ENCODE assay signal across 8 cellular contexts in genomic region chr6:116969211-116969863, GRCh38.
DNase-seq lines count a peak whose midpoint lies in the region; ATAC-seq, FAIRE-seq and TF ChIP-seq lines count a peak whose summit lies in the region.

No MANE protein-coding gene starts in this region.

- H4K20me1 ChIP-seq in endothelial cell of umbilical vein (replicated peaks; ENCODE audit: control insufficient read depth, extremely low read depth, insufficient read depth, low read length) (no peaks in the 10 kb centered on the region), neural cell (ENCODE audit: insufficient read depth) (no peaks in the 10 kb centered on the region)

- DNase-seq in heart right ventricle (peak in 1 of 2 donors; percentile 11), Right ventricle myocardium inferior (ENCODE audit: missing footprints) (no peak), Panc1 (ENCODE audit: low read depth, low spot score) (peak; percentile 45), endothelial cell of umbilical vein (ENCODE audit: low read depth, low spot score) (peak; percentile 50)
- DNase-seq in activated T-cell treated with anti-CD3 and anti-CD28 coated beads, Interleukin-2, amount 50 U/mL, for 24 hours = no peak

- no peaks in the 10 kb centered on the region for H3K36me3 Mint-ChIP-seq in activated T-cell treated with anti-CD3 and anti-CD28 coated beads, Interleukin-2, amount 50 U/mL, for 24 hours (ENCODE audit: low read depth)

- H3K27me3 ChIP-seq in heart right ventricle (peaks cover 0 to 28% (median 0%) of the 10 kb centered on the region in 7 donors), Panc1 (ENCODE audit: control insufficient read depth, insufficient read depth, low read length) (peaks cover 8% of the 10 kb centered on the region), endothelial cell of umbilical vein (ENCODE audit: control insufficient read depth in 2 of 2, insufficient read depth in 2 of 2, low read length in 2 of 2) (no peaks in the 10 kb centered on the region), neural cell (ENCODE audit: insufficient read depth, low read depth, low read length) (no peaks in the 10 kb centered on the region)

- no peaks in the 10 kb centered on the region for H3K9me2 ChIP-seq in neural cell (ENCODE audit: insufficient read depth, low read length)

- ATAC-seq in heart right ventricle (peak in 1 of 8 donors; percentile 52), Right ventricle myocardium inferior (no peak), GM21786 (IDR thresholded peaks at IDR 0.05; ENCODE audit: unreplicated experiment) (peak; percentile 83), Panc1 (peak; percentile 91)

- H3K4me1 ChIP-seq in heart right ventricle (no peaks in the 10 kb centered on the region), Panc1 (ENCODE audit: control insufficient read depth, insufficient read depth, low read length) (no peaks in the 10 kb centered on the region), endothelial cell of umbilical vein (ENCODE audit: control insufficient read depth, extremely low read depth, insufficient read depth, low read length) (no peaks in the 10 kb centered on the region)

- H3K79me2 ChIP-seq in endothelial cell of umbilical vein (ENCODE audit: control insufficient read depth, insufficient read depth, low read length) = no peaks in the 10 kb centered on the region
- H3K79me2 ChIP-seq in neural cell (replicated peaks; ENCODE audit: insufficient read depth, low read length) = no peaks in the 10 kb centered on the region

- H3K4me2 ChIP-seq in endothelial cell of umbilical vein (ENCODE audit: insufficient read depth, low read length) (no peak overlapping the region), neural cell (ENCODE audit: low read length) (no peak overlapping the region)

- H3F3A ChIP-seq in neural cell (ENCODE audit: insufficient read depth, low read length, poor library complexity, severe bottlenecking) = no peaks in the 10 kb centered on the region

- no peaks in the 10 kb centered on the region for H3K4me1 Mint-ChIP-seq in activated T-cell treated with anti-CD3 and anti-CD28 coated beads, Interleukin-2, amount 50 U/mL, for 24 hours (ENCODE audit: low read depth)

- dilution Hi-C loops in endothelial cell of umbilical vein (cut with MboI; ENCODE audit: extremely low pct_ligation_motif_present, low sequenced_read_pairs) = no loop called here

- FAIRE-seq in endothelial cell of umbilical vein (lab: Jason Lieb, UNC) = peak; percentile 58

- H3K36me3 ChIP-seq in heart right ventricle (no peaks in the 10 kb centered on the region), Panc1 (ENCODE audit: control insufficient read depth, insufficient read depth, low read length) (no peaks in the 10 kb centered on the region), endothelial cell of umbilical vein (ENCODE audit: control insufficient read depth in 2 of 2, extremely low read depth in 1 of 2, insufficient read depth in 2 of 2, low read length in 2 of 2) (no peaks in the 10 kb centered on the region), neural cell (ENCODE audit: insufficient read depth, low read length) (no peaks in the 10 kb centered on the region)

- peaks cover 9% of the 10 kb centered on the region for H3K27me3 Mint-ChIP-seq in activated T-cell treated with anti-CD3 and anti-CD28 coated beads, Interleukin-2, amount 50 U/mL, for 24 hours

- H3K27ac Mint-ChIP-seq in activated T-cell treated with anti-CD3 and anti-CD28 coated beads, Interleukin-2, amount 50 U/mL, for 24 hours = no peak overlapping the region

- H3K27ac ChIP-seq in heart right ventricle (no peak overlapping the region), Panc1 (ENCODE audit: low read length) (no peak overlapping the region), endothelial cell of umbilical vein (ENCODE audit: insufficient read depth, low read depth, low read length) (no peak overlapping the region), neural cell (ENCODE audit: low read length) (no peak overlapping the region)

- TF ChIP-seq RAD21 in Ishikawa (IDR thresholded peaks at IDR 0.05; ENCODE audit: low read depth) = peak; percentile 63
- TF ChIP-seq RAD21 in neural cell (conservative IDR thresholded peaks at IDR 0.05) = peak; percentile 72

- H3K9me3 ChIP-seq in heart right ventricle = no peaks in the 10 kb centered on the region
- no peaks in the 10 kb centered on the region for H3K9me3 ChIP-seq in Panc1 (ENCODE audit: control insufficient read depth, insufficient read depth, low read depth, low read length)
- H3K9me3 ChIP-seq in endothelial cell of umbilical vein (replicated peaks; ENCODE audit: control insufficient read depth, insufficient read depth, low read length) = no peaks in the 10 kb centered on the region
- H3K9me3 ChIP-seq in neural cell (ENCODE audit: low read length) = no peaks in the 10 kb centered on the region

- H3K9ac ChIP-seq in endothelial cell of umbilical vein (replicated peaks; ENCODE audit: extremely low read depth, insufficient read depth, low read length) (no peak overlapping the region), neural cell (ENCODE audit: low read length) (no peak overlapping the region)

- H3K4me3 Mint-ChIP-seq in activated T-cell treated with anti-CD3 and anti-CD28 coated beads, Interleukin-2, amount 50 U/mL, for 24 hours = no peak overlapping the region

- H3K9me3 Mint-ChIP-seq in activated T-cell treated with anti-CD3 and anti-CD28 coated beads, Interleukin-2, amount 50 U/mL, for 24 hours = no peaks in the 10 kb centered on the region

- TF ChIP-seq POLR2A in endothelial cell of umbilical vein (IDR thresholded peaks at IDR 0.05; ENCODE audit: low read depth, low read length) = no peak

- POLR2A ChIA-PET in Panc1 (lab: Charles Lee) = no interaction called here
- POLR2A ChIA-PET in endothelial cell of umbilical vein (lab: Charles Lee) = no interaction called here

- TF ChIP-seq CTCF in heart right ventricle (IDR thresholded peaks at IDR 0.05) = peak in 8 of 9 donors; percentile 20 to 72 (median 62)
- TF ChIP-seq CTCF in Panc1 (IDR thresholded peaks at IDR 0.05) = peak; percentile 84; the same call in 1 of the 2 replicates
- peak; percentile 38 to 49 for TF ChIP-seq CTCF in endothelial cell of umbilical vein (IDR thresholded peaks at IDR 0.05; ENCODE audit: extremely low read depth in 1 of 2, insufficient read depth in 1 of 2, low read depth in 1 of 2, low read length in 2 of 2)
- TF ChIP-seq CTCF in neural cell (IDR thresholded peaks at IDR 0.05; ENCODE audit: poor library complexity, severe bottlenecking) = peak; percentile 79

- TF ChIP-seq EP300 in Ishikawa (IDR thresholded peaks at IDR 0.05; ENCODE audit: borderline replicate concordance) (no peak), neural cell (conservative IDR thresholded peaks at IDR 0.05; ENCODE audit: poor library complexity, severe bottlenecking) (no peak)

- intact Hi-C loops in heart right ventricle (cut with DNase I) (loop anchor here in 3 of 10 donors (2.0 to 10.0 kb wide), 5 partner anchors 185 to 347 kb away; no protein-coding TSS in a partner anchor), Right ventricle myocardium inferior (cut with DNase I) (loop anchor here (10.0 kb wide), 1 partner anchor 185 kb away; no protein-coding TSS in a partner anchor), Panc1 (cut with micrococcal nuclease; ENCODE audit: unreplicated experiment) (loop anchor here (1.0 to 5.0 kb wide), 2 partner anchors 88 to 187 kb away; no protein-coding TSS in a partner anchor), endothelial cell of umbilical vein (cut with micrococcal nuclease) (loop anchor here (1.0 to 10.0 kb wide), 3 partner anchors 190 to 702 kb away; partner anchors contain the start of gene RSPH4A)

- no peak overlapping the region for H2AFZ ChIP-seq in endothelial cell of umbilical vein (ENCODE audit: low read depth, low read length)
- H2AFZ ChIP-seq in neural cell (ENCODE audit: low read depth, low read length) = no peak overlapping the region

- H3K4me3 ChIP-seq in heart right ventricle (no peak overlapping the region), Panc1 (ENCODE audit: low read depth in 2 of 2, low read length in 2 of 2) (no peak overlapping the region), endothelial cell of umbilical vein (replicated peaks in 1 of 3; ENCODE audit: insufficient read depth in 1 of 3, low read depth in 1 of 3, low read length in 3 of 3) (no peak overlapping the region), neural cell (ENCODE audit: low read length) (no peak overlapping the region)

- 28% methylated on average over 5 of the region's 5 CpGs for WGBS in heart right ventricle, 2 donors

- CTCF ChIA-PET in Panc1 (lab: Charles Lee) (interaction anchor here (2.2 kb wide), 1 partner anchor 88 kb away, joined by 8 read pairs; no protein-coding TSS in a partner anchor), endothelial cell of umbilical vein (lab: Charles Lee) (interaction anchor here (0.7 to 2.4 kb wide), 8 partner anchors 11 to 751 kb away, joined by 3 to 17 read pairs (median 3); no protein-coding TSS in a partner anchor)

- in situ Hi-C loops in Panc1 (cut with HindIII; ENCODE audit: low pct_unique_long_range_greater_than_20kb, low sequenced_read_pairs) = no loop called here

- BruUV-seq in Panc1 (replicated peaks; lab: Mats Ljungman, UMichigan) (no TSS peak), endothelial cell of umbilical vein (replicated peaks; lab: Mats Ljungman, UMichigan) (no TSS peak)

- H3K9me1 ChIP-seq in endothelial cell of umbilical vein (replicated peaks; ENCODE audit: control insufficient read depth, extremely low read depth, insufficient read depth, low read length) = no peaks in the 10 kb centered on the region

TF ChIP-seq in Ishikawa, 13 proteins besides CTCF, POLR2A, EP300 and RAD21 (continues in another document):
- TF ChIP-seq YY1 (IDR thresholded peaks at IDR 0.05; ENCODE audit: low read depth) (no peak), MAX (IDR thresholded peaks at IDR 0.05) (no peak), TCF12 (IDR thresholded peaks at IDR 0.05; ENCODE audit: low read depth) (no peak), CREB1 (IDR thresholded peaks at IDR 0.05; ENCODE audit: low read depth) (no peak)

TF ChIP-seq in endothelial cell of umbilical vein, 7 proteins besides CTCF, POLR2A, EP300 and RAD21:
- TF ChIP-seq POLR2AphosphoS5 (IDR thresholded peaks at IDR 0.05; ENCODE audit: insufficient read depth, low read depth, low read length) (no peak), MAX (IDR thresholded peaks at IDR 0.05; ENCODE audit: insufficient read depth, insufficient read length) (no peak)

TF ChIP-seq in neural cell, 6 proteins besides CTCF, POLR2A, EP300 and RAD21:
- TF ChIP-seq EZH2 (IDR thresholded peaks at IDR 0.05; ENCODE audit: borderline replicate concordance, insufficient read depth, low read length, poor library complexity, severe bottlenecking) = no peak
- peak; percentile 76 for TF ChIP-seq SMC3 (conservative IDR thresholded peaks at IDR 0.05; ENCODE audit: poor library complexity)

Comparison
In these comparisons a context has a peak if more than half of its experiments do, and no peak if none do; other contexts are left out.
1. DNase-seq: peak in Panc1 (single experiment) and endothelial cell of umbilical vein (single experiment); none in Right ventricle myocardium inferior (single experiment) and activated T-cell treated with anti-CD3 and anti-CD28 coated beads, Interleukin-2, amount 50 U/mL, for 24 hours (single experiment).
2. Peak in every context shown above with its lines, with median percentiles within 50 percentile points of each other: CTCF ChIP-seq.